20 cellular contexts compared by ENCODE assay signal in genomic region chr17:41871789-41872188, GRCh38. TPM values are rescaled to one million over a fixed set of nuclear protein-coding genes. Genes with fewer than 3 reads are reported as not detected.
"Had no signal": no experiment of that assay in that cellular context is flagged by ENCODE, and none has a peak within 500 bp of the region (broad histone marks: within the 10 kb centered on the region; RNA-seq: fewer than 3 reads in every experiment).

No MANE protein-coding gene starts in this region.

- H3K4me3 ChIP-seq: body of pancreas, dorsolateral prefrontal cortex, lower lobe of right lung, SK-N-MC, testis, upper lobe of left lung had no signal

- H3K27me3 Mint-ChIP-seq: activated CD4-positive, alpha-beta T cell treated with anti-CD3 and anti-CD28 coated beads, Interleukin-2, amount 10 ng/mL, durations not matched to agents 7 days and 5 days; activated naive CD4-positive, alpha-beta T cell treated with anti-CD3 and anti-CD28 coated beads, Interleukin-2, amount 10 ng/mL, durations not matched to agents 7 days and 5 days had no signal

- H3K9me3 ChIP-seq: body of pancreas, lower lobe of right lung, testis, upper lobe of left lung had no signal

- H3K4me1 Mint-ChIP-seq: natural killer cell had no signal

- H3K27ac ChIP-seq: body of pancreas, dorsolateral prefrontal cortex, lower lobe of right lung, SK-N-MC, testis, upper lobe of left lung had no signal

- ATAC-seq: body of pancreas, lower lobe of right lung, natural killer cell had no signal

- DNase-seq: activated CD4-positive, alpha-beta T cell treated with anti-CD3 and anti-CD28 coated beads, Interleukin-2, amount 10 ng/mL, durations not matched to agents 7 days and 5 days; activated CD4-positive, CD25-positive, alpha-beta regulatory T cell; activated naive CD4-positive, alpha-beta T cell treated with anti-CD3 and anti-CD28 coated beads, Interleukin-2, amount 10 ng/mL, durations not matched to agents 7 days and 5 days; body of pancreas; caudate nucleus; dorsolateral prefrontal cortex; erythroblast; foreskin melanocyte; hypothalamus; islet precursor cell; lower lobe of right lung; natural killer cell; nucleus accumbens; posterior cingulate gyrus; stimulated activated CD4-positive, alpha-beta T cell treated with anti-CD3 and anti-CD28 coated beads, Interleukin-2, amount 100 ng/mL, for 24 hours; T1000; testis; upper lobe of left lung had no signal

- H3K4me1 ChIP-seq: body of pancreas, lower lobe of right lung, testis had no signal

- H3K27me3 ChIP-seq: body of pancreas, dorsolateral prefrontal cortex, testis, upper lobe of left lung had no signal

- H3K27ac Mint-ChIP-seq: activated CD4-positive, alpha-beta T cell treated with anti-CD3 and anti-CD28 coated beads, Interleukin-2, amount 10 ng/mL, durations not matched to agents 7 days and 5 days; activated naive CD4-positive, alpha-beta T cell treated with anti-CD3 and anti-CD28 coated beads, Interleukin-2, amount 10 ng/mL, durations not matched to agents 7 days and 5 days; natural killer cell had no signal

- H3K9me3 Mint-ChIP-seq: activated CD4-positive, alpha-beta T cell treated with anti-CD3 and anti-CD28 coated beads, Interleukin-2, amount 10 ng/mL, durations not matched to agents 7 days and 5 days; activated naive CD4-positive, alpha-beta T cell treated with anti-CD3 and anti-CD28 coated beads, Interleukin-2, amount 10 ng/mL, durations not matched to agents 7 days and 5 days; natural killer cell had no signal

- H3K4me3 Mint-ChIP-seq: activated CD4-positive, alpha-beta T cell treated with anti-CD3 and anti-CD28 coated beads, Interleukin-2, amount 10 ng/mL, durations not matched to agents 7 days and 5 days; activated naive CD4-positive, alpha-beta T cell treated with anti-CD3 and anti-CD28 coated beads, Interleukin-2, amount 10 ng/mL, durations not matched to agents 7 days and 5 days; natural killer cell had no signal

RNA-seq across cellular contexts. Expression of gene KLHL10, which starts 34.2 kb away (rescaled TPM):
- total RNA-seq: activated CD4-positive, alpha-beta T cell treated with anti-CD3 and anti-CD28 coated beads, Interleukin-2, amount 10 ng/mL, durations not matched to agents 7 days and 5 days; body of pancreas; natural killer cell; skeletal muscle tissue had no signal
